ENCODE assay signal across 8 cellular contexts in the genomic region with DNA sequence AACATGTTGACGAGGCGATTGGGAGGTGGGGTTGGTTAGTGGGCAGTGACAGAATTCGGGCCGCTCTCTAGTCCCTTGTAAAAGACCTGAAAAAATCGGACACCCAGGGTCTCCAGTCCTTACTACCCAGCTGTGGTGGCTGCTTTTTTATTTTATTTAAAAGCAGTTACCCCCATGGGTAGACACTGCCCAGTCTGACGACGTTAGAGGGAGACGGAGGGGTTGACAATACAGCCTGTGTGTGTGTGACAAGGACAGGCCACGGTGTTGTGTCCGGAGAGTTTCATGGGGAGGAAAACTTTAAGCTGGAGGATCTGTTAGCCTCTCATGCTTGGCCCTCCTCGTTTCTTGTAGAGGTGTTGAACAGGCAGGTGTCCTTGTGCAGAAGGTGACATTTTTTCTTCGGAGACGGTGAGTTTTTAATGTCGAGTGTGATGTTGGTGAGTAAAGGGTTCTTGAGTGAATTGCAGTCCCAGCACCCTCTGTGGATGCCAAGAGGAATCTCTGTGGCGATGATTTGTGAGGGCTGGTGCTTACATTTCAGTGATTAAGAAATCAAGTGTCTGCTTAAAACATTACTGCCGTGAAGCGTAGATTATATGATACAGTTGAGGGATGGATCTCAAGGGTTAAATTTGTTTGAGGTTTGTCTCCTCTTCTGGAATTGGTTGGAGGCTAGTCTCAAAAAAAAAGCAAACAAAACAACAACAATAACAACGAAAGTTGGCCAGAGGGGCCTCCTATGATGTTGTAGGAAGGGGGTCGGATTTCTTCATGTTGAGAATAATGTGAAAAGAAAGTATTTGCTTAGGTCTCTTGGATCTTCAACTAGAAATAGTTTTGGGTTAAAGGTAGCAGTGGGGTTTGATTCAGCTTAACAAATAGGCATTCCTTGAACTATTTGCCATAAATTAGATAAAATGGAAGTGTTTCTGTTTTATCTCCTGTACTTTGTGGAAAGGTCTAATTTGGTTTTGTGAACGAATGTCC. TPM values are rescaled to one million over a fixed set of nuclear protein-coding genes. Genes with fewer than 3 reads are reported as not detected.
A peak's percentile ranks its signal among the peaks of the same experiment; 100 is the strongest.
DNase-seq lines count a peak whose midpoint lies in the region; ATAC-seq and TF ChIP-seq lines count a peak whose summit lies in the region.

No MANE protein-coding gene starts in this region.

- no peaks in the 10 kb centered on the region for H3K27me3 ChIP-seq in rectal smooth muscle tissue (ENCODE audit: control insufficient read depth, insufficient read depth, low read length)

- peak overlapping the region; percentile 94 for H3K27ac ChIP-seq in rectal smooth muscle tissue (ENCODE audit: low read depth, low read length)

- peak overlapping the region; percentile 47 for H3K9ac ChIP-seq in rectal smooth muscle tissue (ENCODE audit: low read length)

- ATAC-seq in HG03064 (IDR thresholded peaks at IDR 0.05; ENCODE audit: low read depth, unreplicated experiment), result peak; percentile 8
- peak; percentile 22 for ATAC-seq in left ventricle myocardium superior
- ATAC-seq in GM21529 (IDR thresholded peaks at IDR 0.05; ENCODE audit: unreplicated experiment), result no peak
- ATAC-seq in HG03378 (IDR thresholded peaks at IDR 0.05; ENCODE audit: unreplicated experiment), result no peak
- no peak for ATAC-seq in GM18861 (IDR thresholded peaks at IDR 0.05; ENCODE audit: unreplicated experiment)

- no peak for TF ChIP-seq CTCF in CD14-positive monocyte (IDR thresholded peaks at IDR 0.05)

- H3K36me3 ChIP-seq in rectal smooth muscle tissue (ENCODE audit: control insufficient read depth, insufficient read depth, low read length), result no peaks in the 10 kb centered on the region

- H3K36me3 Mint-ChIP-seq in CD14-positive monocyte, result no peaks in the 10 kb centered on the region
- peaks cover 9% of the 10 kb centered on the region for H3K36me3 Mint-ChIP-seq in activated T-helper 2 cell treated with anti-CD3 and anti-CD28 coated beads, Interferon-gamma antibody, Interleukin-2, Interleukin-4, amounts not matched to agents 10 μg/mL and 5 μg/mL and 100 μg/mL, durations not matched to agents 14 hours and 24 hours and 36 hours (ENCODE audit: low read depth)

- intact Hi-C loops in CD14-positive monocyte (cut with micrococcal nuclease), result loop anchor here (5.0 kb wide), 2 partner anchors 35 to 40 kb away; no protein-coding TSS in a partner anchor
- intact Hi-C loops in activated T-helper 2 cell treated with anti-CD3 and anti-CD28 coated beads, Interferon-gamma antibody, Interleukin-2, Interleukin-4, amounts not matched to agents 10 μg/mL and 5 μg/mL and 100 μg/mL, durations not matched to agents 14 hours and 24 hours and 36 hours (cut with micrococcal nuclease), result loop anchor here (5.0 kb wide), 2 partner anchors 445 to 550 kb away; a partner anchor contains a TSS
- intact Hi-C loops in left ventricle myocardium superior (cut with micrococcal nuclease), result no loop called here

- H3K4me1 ChIP-seq in rectal smooth muscle tissue (ENCODE audit: control insufficient read depth, insufficient read depth, low read length), result peaks cover 5% of the 10 kb centered on the region

- H3K4me3 ChIP-seq in rectal smooth muscle tissue (ENCODE audit: low read length), result peak overlapping the region; percentile 93

- H3K9me3 Mint-ChIP-seq in CD14-positive monocyte, result no peaks in the 10 kb centered on the region
- H3K9me3 Mint-ChIP-seq in activated T-helper 2 cell treated with anti-CD3 and anti-CD28 coated beads, Interferon-gamma antibody, Interleukin-2, Interleukin-4, amounts not matched to agents 10 μg/mL and 5 μg/mL and 100 μg/mL, durations not matched to agents 14 hours and 24 hours and 36 hours, result no peaks in the 10 kb centered on the region

- H3K27ac Mint-ChIP-seq in CD14-positive monocyte, result peak overlapping the region; percentile 83 to 94 (median 92)
- H3K27ac Mint-ChIP-seq in activated T-helper 2 cell treated with anti-CD3 and anti-CD28 coated beads, Interferon-gamma antibody, Interleukin-2, Interleukin-4, amounts not matched to agents 10 μg/mL and 5 μg/mL and 100 μg/mL, durations not matched to agents 14 hours and 24 hours and 36 hours, result peak overlapping the region; percentile 14

- peaks cover 51% of the 10 kb centered on the region for H3K4me1 Mint-ChIP-seq in CD14-positive monocyte
- H3K4me1 Mint-ChIP-seq in activated T-helper 2 cell treated with anti-CD3 and anti-CD28 coated beads, Interferon-gamma antibody, Interleukin-2, Interleukin-4, amounts not matched to agents 10 μg/mL and 5 μg/mL and 100 μg/mL, durations not matched to agents 14 hours and 24 hours and 36 hours (ENCODE audit: low read depth), result peaks cover 50% of the 10 kb centered on the region

- H3K4me3 Mint-ChIP-seq in CD14-positive monocyte, result peak overlapping the region; percentile 95 to 96
- H3K4me3 Mint-ChIP-seq in activated T-helper 2 cell treated with anti-CD3 and anti-CD28 coated beads, Interferon-gamma antibody, Interleukin-2, Interleukin-4, amounts not matched to agents 10 μg/mL and 5 μg/mL and 100 μg/mL, durations not matched to agents 14 hours and 24 hours and 36 hours (ENCODE audit: low read depth), result peak overlapping the region; percentile 75

- DNase-seq in CD14-positive monocyte (ENCODE audit: low spot score) (no peak), left ventricle myocardium superior (no peak)
- no peak for DNase-seq in activated T-helper 2 cell treated with anti-CD3 and anti-CD28 coated beads, Interferon-gamma antibody, Interleukin-2, Interleukin-4, amounts not matched to agents 10 μg/mL and 5 μg/mL and 100 μg/mL, durations not matched to agents 14 hours and 24 hours and 36 hours (ENCODE audit: low spot score)

- peaks cover 0 to 3% (median 0%) of the 10 kb centered on the region in 3 donors for H3K27me3 Mint-ChIP-seq in CD14-positive monocyte (ENCODE audit: low read depth in 3 of 3)
- peaks cover 4% of the 10 kb centered on the region for H3K27me3 Mint-ChIP-seq in activated T-helper 2 cell treated with anti-CD3 and anti-CD28 coated beads, Interferon-gamma antibody, Interleukin-2, Interleukin-4, amounts not matched to agents 10 μg/mL and 5 μg/mL and 100 μg/mL, durations not matched to agents 14 hours and 24 hours and 36 hours (ENCODE audit: low read depth)

RNA-seq across cellular contexts. Expression of a gene that starts 1.5 kb away (rescaled TPM):
- 10 to 100 TPM in 1 of 2 donors, 1 to 10 TPM in 1; 7.3 to 10.2 TPM for polyA plus RNA-seq in CD14-positive monocyte
- 28.2 and 28.3 TPM in 2 replicates for total RNA-seq in activated T-helper 2 cell treated with anti-CD3 and anti-CD28 coated beads, Interferon-gamma antibody, Interleukin-2, Interleukin-4, amounts not matched to agents 10 μg/mL and 5 μg/mL and 100 μg/mL, durations not matched to agents 14 hours and 24 hours and 36 hours
- total RNA-seq in left ventricle myocardium superior, result 34.3 TPM

Comparison
In these comparisons a context has a peak if more than half of its experiments do, and no peak if none do; other contexts are left out.
1. ATAC-seq: peak in HG03064 (single experiment) and left ventricle myocardium superior (single experiment); none in GM21529 (single experiment), HG03378 (single experiment) and GM18861 (single experiment).